In genomic region chr7:94289071-94289470, GRCh38 we compare ENCODE assay signal across 9 cellular contexts.
A peak's percentile ranks its signal among the peaks of the same experiment; 100 is the strongest.
DNase-seq lines count a peak whose midpoint lies in the region; ATAC-seq and TF ChIP-seq lines count a peak whose summit lies in the region.
"Had no signal": no experiment of that assay in that cellular context is flagged by ENCODE, and none has a peak within 500 bp of the region (broad histone marks: within the 10 kb centered on the region; RNA-seq: fewer than 3 reads in every experiment).

No MANE protein-coding gene starts in this region.

- ATAC-seq in heart right ventricle (peak in 7 of 8 donors; percentile 80 to 92 (median 87)), GM21447 (IDR thresholded peaks at IDR 0.05; ENCODE audit: unreplicated experiment) (no peak)
- no peak for ATAC-seq in stimulated activated memory B cell treated with anti-CD40 and anti-IgM and Interleukin-4, amounts not matched to agents 10 μg/mL and 1 μg/mL and 100 μg/mL, for 72 hours

- TF ChIP-seq CTCF in VCaP (conservative IDR thresholded peaks at IDR 0.05) (peak; percentile 96), heart right ventricle (IDR thresholded peaks at IDR 0.05) (peak; percentile 32 to 93 (median 77))

- H3K36me3 ChIP-seq in heart right ventricle = no peaks in the 10 kb centered on the region

- H3K27ac Mint-ChIP-seq in activated naive CD8-positive, alpha-beta T cell treated with anti-CD3 and anti-CD28 coated beads for 36 hours = no peak overlapping the region
- no peak overlapping the region for H3K27ac Mint-ChIP-seq in stimulated activated memory B cell treated with anti-CD40 and anti-IgM and Interleukin-4, amounts not matched to agents 10 μg/mL and 1 μg/mL and 100 μg/mL, for 72 hours

- no peaks in the 10 kb centered on the region for H3K4me1 Mint-ChIP-seq in activated naive CD8-positive, alpha-beta T cell treated with anti-CD3 and anti-CD28 coated beads for 36 hours
- H3K4me1 Mint-ChIP-seq in stimulated activated memory B cell treated with anti-CD40 and anti-IgM and Interleukin-4, amounts not matched to agents 10 μg/mL and 1 μg/mL and 100 μg/mL, for 72 hours = no peaks in the 10 kb centered on the region

- H3K27me3 Mint-ChIP-seq in activated naive CD8-positive, alpha-beta T cell treated with anti-CD3 and anti-CD28 coated beads for 36 hours = peaks cover 11% of the 10 kb centered on the region
- H3K27me3 Mint-ChIP-seq in stimulated activated memory B cell treated with anti-CD40 and anti-IgM and Interleukin-4, amounts not matched to agents 10 μg/mL and 1 μg/mL and 100 μg/mL, for 72 hours = peaks cover 24% of the 10 kb centered on the region

- peaks cover 0 to 10% (median 0%) of the 10 kb centered on the region in 7 donors for H3K27me3 ChIP-seq in heart right ventricle

- H3K4me1 ChIP-seq in heart right ventricle = no peaks in the 10 kb centered on the region

- no peaks in the 10 kb centered on the region for H3K9me3 ChIP-seq in heart right ventricle

- H3K4me3 ChIP-seq in heart right ventricle = no peak overlapping the region

- H3K36me3 Mint-ChIP-seq in activated naive CD8-positive, alpha-beta T cell treated with anti-CD3 and anti-CD28 coated beads for 36 hours = no peaks in the 10 kb centered on the region
- H3K36me3 Mint-ChIP-seq in stimulated activated memory B cell treated with anti-CD40 and anti-IgM and Interleukin-4, amounts not matched to agents 10 μg/mL and 1 μg/mL and 100 μg/mL, for 72 hours = no peaks in the 10 kb centered on the region

- H3K27ac ChIP-seq in VCaP (no peak overlapping the region), heart right ventricle (no peak overlapping the region)
- H3K27ac ChIP-seq: KMS-11 had no signal

- intact Hi-C loops in heart right ventricle (cut with DNase I) = loop anchor here in 6 of 10 donors (1.0 to 10.0 kb wide), 6 partner anchors 143 to 1406 kb away; no protein-coding TSS in a partner anchor

- no peaks in the 10 kb centered on the region for H3K9me3 Mint-ChIP-seq in activated naive CD8-positive, alpha-beta T cell treated with anti-CD3 and anti-CD28 coated beads for 36 hours
- H3K9me3 Mint-ChIP-seq in stimulated activated memory B cell treated with anti-CD40 and anti-IgM and Interleukin-4, amounts not matched to agents 10 μg/mL and 1 μg/mL and 100 μg/mL, for 72 hours = no peaks in the 10 kb centered on the region

- WGBS in heart right ventricle, 2 donors = 44 to 59% methylated on average over 1 of the region's 1 CpG

- DNase-seq in EL (peak; percentile 84), NCI-H146 treated with DMSO at 0.1 percent for 48 hours (lab: John Stamatoyannopoulos, UW; ENCODE audit: unreplicated experiment) (peak; percentile 14), heart right ventricle (peak in 1 of 2 donors; percentile 67), renal cortical epithelial cell (ENCODE audit: low read depth) (peak; percentile 83)
- no peak for DNase-seq in activated naive CD8-positive, alpha-beta T cell treated with anti-CD3 and anti-CD28 coated beads for 36 hours

- H3K4me3 Mint-ChIP-seq in activated naive CD8-positive, alpha-beta T cell treated with anti-CD3 and anti-CD28 coated beads for 36 hours = no peak overlapping the region
- H3K4me3 Mint-ChIP-seq in stimulated activated memory B cell treated with anti-CD40 and anti-IgM and Interleukin-4, amounts not matched to agents 10 μg/mL and 1 μg/mL and 100 μg/mL, for 72 hours = no peak overlapping the region

Comparison
In these comparisons a context has a peak if more than half of its experiments do, and no peak if none do; other contexts are left out.
1. ATAC-seq: peak in heart right ventricle (7 of 8); none in GM21447 (single experiment) and stimulated activated memory B cell treated with anti-CD40 and anti-IgM and Interleukin-4, amounts not matched to agents 10 μg/mL and 1 μg/mL and 100 μg/mL, for 72 hours (single experiment).